14 cellular contexts compared by ENCODE assay signal in the genomic region with DNA sequence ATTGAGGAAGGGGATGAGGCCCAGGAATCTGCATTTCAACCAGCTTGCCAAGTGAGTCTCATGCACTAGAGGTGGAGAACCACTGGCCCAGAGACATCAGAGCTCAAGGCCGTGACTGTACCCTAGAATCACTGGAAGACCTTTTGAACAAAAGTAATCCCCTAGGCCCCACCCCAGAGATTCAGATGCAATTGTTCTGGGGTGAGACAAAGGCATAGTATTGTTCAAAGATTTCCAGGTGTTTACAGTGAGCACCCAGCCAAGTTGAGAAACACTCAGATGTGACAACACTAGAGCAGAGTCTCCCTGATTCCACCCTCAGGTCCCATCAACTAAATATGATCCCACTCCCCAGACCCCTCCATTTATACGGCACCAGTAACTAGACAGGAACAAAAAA.
A peak's percentile ranks its signal among the peaks of the same experiment; 100 is the strongest.
DNase-seq lines count a peak whose midpoint lies in the region; ATAC-seq and TF ChIP-seq lines count a peak whose summit lies in the region.
"Had no signal": no experiment of that assay in that cellular context is flagged by ENCODE, and none has a peak within 500 bp of the region (broad histone marks: within the 10 kb centered on the region; RNA-seq: fewer than 3 reads in every experiment).

No MANE protein-coding gene starts in this region.

- H3K36me3 ChIP-seq in OCI-LY3 (replicated peaks; ENCODE audit: low read depth, low read length) (no peaks in the 10 kb centered on the region), vagina (no peaks in the 10 kb centered on the region), heart left ventricle (no peaks in the 10 kb centered on the region), ovary (no peaks in the 10 kb centered on the region)
- H3K36me3 ChIP-seq: BLaER1 treated with 17β-estradiol and CSF1 and Interleukin-3, amounts not matched to agents 10 nM and 100 nM; HAP-1 had no signal

- no peak overlapping the region for H3K4me3 Mint-ChIP-seq in brain
- H3K4me3 Mint-ChIP-seq: B cell; CD8-positive, alpha-beta T cell had no signal

- intact Hi-C loops in vagina (cut with DNase I) (no loop called here), heart left ventricle (cut with DNase I) (no loop called here), ovary (cut with DNase I) (no loop called here)

- H3K9me3 Mint-ChIP-seq in brain, result peaks cover 0 to 22% (median 0%) of the 10 kb centered on the region in 5 experiments
- H3K9me3 Mint-ChIP-seq: CD8-positive, alpha-beta T cell had no signal

- peaks cover 5% of the 10 kb centered on the region for H3K27me3 Mint-ChIP-seq in brain
- H3K27me3 Mint-ChIP-seq: B cell had no signal

- no peak for TF ChIP-seq EP300 in ovary (IDR thresholded peaks at IDR 0.05)

- H3K27me3 ChIP-seq in OCI-LY3 (ENCODE audit: low read depth, low read length), result no peaks in the 10 kb centered on the region
- no peaks in the 10 kb centered on the region for H3K27me3 ChIP-seq in vagina
- no peaks in the 10 kb centered on the region for H3K27me3 ChIP-seq in heart left ventricle
- H3K27me3 ChIP-seq in ovary, result no peaks in the 10 kb centered on the region
- H3K27me3 ChIP-seq: BLaER1 treated with 17β-estradiol and CSF1 and Interleukin-3, amounts not matched to agents 10 nM and 100 nM had no signal

- H3K4me2 ChIP-seq in OCI-LY3 (ENCODE audit: low read length), result peak overlapping the region; percentile 90; the same call in 1 of the 2 replicates
- H3K4me2 ChIP-seq: BLaER1 treated with 17β-estradiol and CSF1 and Interleukin-3, amounts not matched to agents 10 nM and 100 nM had no signal

- DNase-seq in islet precursor cell (peak; percentile 12), vagina (ENCODE audit: extremely low spot score in 2 of 2) (peak; percentile 14 to 54), heart left ventricle (no peak), ovary (no peak)
- DNase-seq: Calu3; CD8-positive, alpha-beta T cell; DMS79 treated with DMSO at 0.1 percent for 48 hours had no signal

- H3K36me3 Mint-ChIP-seq in brain, result no peaks in the 10 kb centered on the region
- H3K36me3 Mint-ChIP-seq: CD8-positive, alpha-beta T cell had no signal

- ATAC-seq in heart left ventricle, result no peak
- ATAC-seq: CD8-positive, alpha-beta T cell; GM12878; HepG2 had no signal

- peaks cover 50% of the 10 kb centered on the region for H3K4me1 Mint-ChIP-seq in brain

- H3K27ac Mint-ChIP-seq in brain, result peak overlapping the region in 3 of 5 experiments; percentile 38 to 95 (median 87)
- H3K27ac Mint-ChIP-seq: CD8-positive, alpha-beta T cell had no signal

- 62 to 100% (median 91%) methylated on average over 2 of the region's 2 CpGs for WGBS in heart left ventricle, 4 donors
- WGBS in ovary, 3 donors, result 85 to 88% (median 87%) methylated on average over 2 of the region's 2 CpGs

- no peak for TF ChIP-seq POLR2A in vagina (IDR thresholded peaks at IDR 0.05)
- TF ChIP-seq POLR2A in heart left ventricle (IDR thresholded peaks at IDR 0.05), result no peak
- TF ChIP-seq POLR2A in ovary (IDR thresholded peaks at IDR 0.05), result no peak

- H3K27ac ChIP-seq in OCI-LY3 (ENCODE audit: low read length) (peak overlapping the region; percentile 90; the same call in 1 of the 2 replicates), vagina (no peak overlapping the region), heart left ventricle (no peak overlapping the region), ovary (no peak overlapping the region)
- H3K27ac ChIP-seq: BLaER1 treated with 17β-estradiol and CSF1 and Interleukin-3, amounts not matched to agents 10 nM and 100 nM had no signal

- H3K4me1 ChIP-seq in OCI-LY3 (ENCODE audit: low read length), result peaks cover 52% of the 10 kb centered on the region
- no peaks in the 10 kb centered on the region for H3K4me1 ChIP-seq in vagina
- H3K4me1 ChIP-seq in heart left ventricle, result peaks cover 0 to 2% (median 0%) of the 10 kb centered on the region in 12 donors
- no peaks in the 10 kb centered on the region for H3K4me1 ChIP-seq in ovary (ENCODE audit: insufficient read depth)
- H3K4me1 ChIP-seq: BLaER1 treated with 17β-estradiol and CSF1 and Interleukin-3, amounts not matched to agents 10 nM and 100 nM; HAP-1 had no signal

- H3K9me3 ChIP-seq in OCI-LY3 (ENCODE audit: insufficient read depth, low read length), result no peaks in the 10 kb centered on the region
- no peaks in the 10 kb centered on the region for H3K9me3 ChIP-seq in vagina
- peaks cover 0 to 15% (median 0%) of the 10 kb centered on the region in 12 donors for H3K9me3 ChIP-seq in heart left ventricle
- no peaks in the 10 kb centered on the region for H3K9me3 ChIP-seq in ovary

- peak overlapping the region; percentile 81; the same call in 1 of the 2 replicates for H3K9ac ChIP-seq in OCI-LY3 (ENCODE audit: low read length)
- H3K9ac ChIP-seq: BLaER1 treated with 17β-estradiol and CSF1 and Interleukin-3, amounts not matched to agents 10 nM and 100 nM had no signal

- TF ChIP-seq CTCF in OCI-LY3 (IDR thresholded peaks at IDR 0.05; ENCODE audit: low read depth, low read length) (no peak), brain (conservative IDR thresholded peaks at IDR 0.05) (no peak), vagina (IDR thresholded peaks at IDR 0.05) (no peak), heart left ventricle (IDR thresholded peaks at IDR 0.05) (no peak), ovary (IDR thresholded peaks at IDR 0.05) (no peak)

- no peak overlapping the region for H2AFZ ChIP-seq in OCI-LY3 (ENCODE audit: low read depth, low read length)

- H4K20me1 ChIP-seq in OCI-LY3 (ENCODE audit: insufficient read depth, low read length), result no peaks in the 10 kb centered on the region
- H4K20me1 ChIP-seq: BLaER1 treated with 17β-estradiol and CSF1 and Interleukin-3, amounts not matched to agents 10 nM and 100 nM had no signal

- no peaks in the 10 kb centered on the region for H3K79me2 ChIP-seq in OCI-LY3 (ENCODE audit: low read length)

- H3K4me3 ChIP-seq in OCI-LY3 (ENCODE audit: low read length), result no peak overlapping the region
- H3K4me3 ChIP-seq in vagina, result no peak overlapping the region
- H3K4me3 ChIP-seq in heart left ventricle, result no peak overlapping the region
- no peak overlapping the region for H3K4me3 ChIP-seq in ovary
- H3K4me3 ChIP-seq: BLaER1 treated with 17β-estradiol and CSF1 and Interleukin-3, amounts not matched to agents 10 nM and 100 nM; GM12878; HAP-1 had no signal

Comparison
In these comparisons a context has a peak if more than half of its experiments do, and no peak if none do; other contexts are left out.
1. DNase-seq: peak in islet precursor cell (single experiment) and vagina (2 of 2); none in heart left ventricle (0 of 5) and ovary (0 of 5).